Comparison of ENCODE assay signal across 10 cellular contexts in genomic region chr1:184152944-184153343, GRCh38.
DNase-seq lines count a peak whose midpoint lies in the region; ATAC-seq, FAIRE-seq and TF ChIP-seq lines count a peak whose summit lies in the region.
"Had no signal": no experiment of that assay in that cellular context is flagged by ENCODE, and none has a peak within 500 bp of the region (broad histone marks: within the 10 kb centered on the region; RNA-seq: fewer than 3 reads in every experiment).

No MANE protein-coding gene starts in this region.

- ATAC-seq in HepG2 (peak; percentile 22; the same call in 2 of the 3 replicates), GM21526 (IDR thresholded peaks at IDR 0.05; ENCODE audit: low FRiP score, unreplicated experiment) (no peak)

- POLR2A ChIA-PET in HepG2 (lab: Yijun Ruan, JAX) (no interaction called here), HEK293T (lab: Yijun Ruan, JAX) (no interaction called here)

- TF ChIP-seq POLR2A in HepG2 (IDR thresholded peaks at IDR 0.05; ENCODE audit: insufficient read depth in 1 of 2, low read depth in 2 of 2, low read length in 2 of 2): no peak
- no peak for TF ChIP-seq POLR2A in stomach (IDR thresholded peaks at IDR 0.05)

- no peak for TF ChIP-seq CTCF in ascending aorta (IDR thresholded peaks at IDR 0.05)
- TF ChIP-seq CTCF in HepG2 (CRISPR knock-in tag; IDR thresholded peaks at IDR 0.05): no peak
- TF ChIP-seq CTCF in stomach (IDR thresholded peaks at IDR 0.05): no peak

- no peaks in the 10 kb centered on the region for H3K9me3 ChIP-seq in ascending aorta
- no peaks in the 10 kb centered on the region for H3K9me3 ChIP-seq in HepG2 (ENCODE audit: low read length)
- no peaks in the 10 kb centered on the region for H3K9me3 ChIP-seq in stomach

- no peak for FAIRE-seq in HepG2 (lab: Jason Lieb, UNC)

- H3K36me3 ChIP-seq in ascending aorta (no peaks in the 10 kb centered on the region), HepG2 (replicated peaks in 1 of 2; ENCODE audit: control insufficient read depth in 1 of 2, insufficient read depth in 2 of 2, low read length in 2 of 2) (no peaks in the 10 kb centered on the region), stomach (no peaks in the 10 kb centered on the region)

- H4K20me1 ChIP-seq in HepG2 (ENCODE audit: insufficient read depth, low read length): no peaks in the 10 kb centered on the region

- H3K9ac ChIP-seq in HepG2 (ENCODE audit: insufficient read depth, low read depth, low read length): no peak overlapping the region

- H3K27ac ChIP-seq in ascending aorta (peak overlapping the region; percentile 28 to 40), HepG2 (ENCODE audit: extremely low read length, insufficient read depth, low read length) (no peak overlapping the region), stomach (peak overlapping the region; percentile 61 to 79 (median 74))

- peak overlapping the region; percentile 25 for H3K4me2 ChIP-seq in HepG2 (ENCODE audit: low read depth, low read length)

- no peak overlapping the region for H2AFZ ChIP-seq in HepG2 (ENCODE audit: low read length)

- 22% methylated on average over 8 of the region's 12 CpGs for WGBS in HepG2 (ENCODE audit: low lambda C conversion rate)
- WGBS in stomach, 5 donors: 39 to 55% (median 45%) methylated on average over 4 to 12 of the region's 12 CpGs

- in situ Hi-C loops in HepG2 (cut with HindIII; ENCODE audit: extremely low pct_ligation_motif_present, low pct_unique_long_range_greater_than_20kb): no loop called here

- no TSS peak for BruUV-seq in HepG2 (replicated peaks; lab: Mats Ljungman, UMichigan)

- H3K27me3 ChIP-seq in ascending aorta (no peaks in the 10 kb centered on the region), HepG2 (ENCODE audit: control insufficient read depth in 1 of 2, insufficient read depth in 2 of 2, low read length in 2 of 2) (peaks cover 2 to 36% of the 10 kb centered on the region in 2 experiments), stomach (no peaks in the 10 kb centered on the region)

- no peak for TF ChIP-seq RAD21 in HepG2 (CRISPR knock-in tag; IDR thresholded peaks at IDR 0.05)

- H3K79me2 ChIP-seq in HepG2 (ENCODE audit: insufficient read depth, low read length): no peaks in the 10 kb centered on the region

- no peaks in the 10 kb centered on the region for H3K4me1 ChIP-seq in ascending aorta
- H3K4me1 ChIP-seq in HepG2 (ENCODE audit: insufficient read depth, low read length): no peaks in the 10 kb centered on the region
- peaks cover 8 to 33% (median 17%) of the 10 kb centered on the region in 4 donors for H3K4me1 ChIP-seq in stomach

- peak overlapping the region; percentile 30 to 36 for H3K4me3 ChIP-seq in ascending aorta
- H3K4me3 ChIP-seq in HepG2 (replicated peaks in 1 of 3; ENCODE audit: insufficient read depth in 1 of 3, low read depth in 2 of 3, low read length in 3 of 3): no peak overlapping the region
- peak overlapping the region; percentile 11 to 40 (median 32) for H3K4me3 ChIP-seq in stomach

- no peak for TF ChIP-seq EP300 in HepG2 (IDR thresholded peaks at IDR 0.05; ENCODE audit: low read depth in 2 of 2, low read length in 2 of 2)
- TF ChIP-seq EP300 in HepG2 (CRISPR knock-in tag; IDR thresholded peaks at IDR 0.05; ENCODE audit: borderline replicate concordance): no peak
- no peak for TF ChIP-seq EP300 in stomach (IDR thresholded peaks at IDR 0.05)

- DNase-seq in NCI-H1105 treated with DMSO at 0.1 percent for 48 hours (lab: John Stamatoyannopoulos, UW) (peak; percentile 7), NCI-H1105 (lab: John Stamatoyannopoulos, UW) (no peak), ascending aorta (ENCODE audit: low spot score in 2 of 2) (no peak), HepG2 (ENCODE audit: low spot score) (no peak), stomach (no peak), NCI-H446 treated with DMSO at 0.1 percent for 48 hours (lab: John Stamatoyannopoulos, UW) (no peak), HEK293T (ENCODE audit: extremely low spot score) (no peak)
- DNase-seq: mesendoderm, NCI-H1694 had no signal

- intact Hi-C loops in ascending aorta (cut with DNase I): no loop called here
- intact Hi-C loops in HepG2 (cut with micrococcal nuclease; ENCODE audit: unreplicated experiment): no loop called here
- intact Hi-C loops in stomach (cut with DNase I; ENCODE audit: low total_unique reads): no loop called here

- CTCF ChIA-PET in HepG2 (lab: Yijun Ruan, JAX; ENCODE audit: low intra/inter-chr PET ratio, low total read pairs) (no interaction called here), HEK293T (lab: Yijun Ruan, JAX) (no interaction called here)

TF ChIP-seq in HepG2, 621 proteins besides CTCF, POLR2A, EP300 and RAD21:
- no peak for TF ChIP-seq ZFYVE20 (CRISPR knock-in tag; IDR thresholded peaks at IDR 0.05; ENCODE audit: borderline replicate concordance, low read depth)

TF ChIP-seq in HEK293T, 16 proteins besides CTCF, POLR2A, EP300 and RAD21:
- no peak for TF ChIP-seq HDGF (IDR thresholded peaks at IDR 0.05; ENCODE audit: borderline replicate concordance)
- no peak for TF ChIP-seq PKNOX1 (IDR thresholded peaks at IDR 0.05)
- TF ChIP-seq FOXM1 (IDR thresholded peaks at IDR 0.05; ENCODE audit: borderline replicate concordance): no peak
- TF ChIP-seq CTBP1 (IDR thresholded peaks at IDR 0.05; ENCODE audit: borderline replicate concordance): no peak
- TF ChIP-seq SUZ12 (IDR thresholded peaks at IDR 0.05): no peak
- no peak for TF ChIP-seq ARNT (IDR thresholded peaks at IDR 0.05)
- no peak for TF ChIP-seq NFRKB (IDR thresholded peaks at IDR 0.05)
- TF ChIP-seq L3MBTL2 (conservative IDR thresholded peaks at IDR 0.05): no peak
- TF ChIP-seq BHLHE40 (IDR thresholded peaks at IDR 0.05; ENCODE audit: borderline replicate concordance): no peak
- TF ChIP-seq ZNF384 (IDR thresholded peaks at IDR 0.05): no peak
- TF ChIP-seq FOXA1 (IDR thresholded peaks at IDR 0.05): no peak
- no peak for TF ChIP-seq TARDBP (IDR thresholded peaks at IDR 0.05)

Comparison
In these comparisons a context has a peak if more than half of its experiments do, and no peak if none do; other contexts are left out.
1. H3K4me3 ChIP-seq: peak in ascending aorta (2 of 2) and stomach (4 of 4); none in HepG2 (0 of 3).